In genomic region chr2:167386694-167387093, GRCh38 we compare ENCODE assay signal across 17 cellular contexts.
DNase-seq lines count a peak whose midpoint lies in the region; ATAC-seq, FAIRE-seq and TF ChIP-seq lines count a peak whose summit lies in the region.
"Had no signal": no experiment of that assay in that cellular context is flagged by ENCODE, and none has a peak within 500 bp of the region (broad histone marks: within the 10 kb centered on the region; RNA-seq: fewer than 3 reads in every experiment).

No MANE protein-coding gene starts in this region.

- no peaks in the 10 kb centered on the region for H3K9me3 Mint-ChIP-seq in H9
- H3K9me3 Mint-ChIP-seq in stimulated activated memory B cell treated with anti-CD40 and anti-IgM and Interleukin-4, amounts not matched to agents 10 μg/mL and 1 μg/mL and 100 μg/mL, for 72 hours: no peaks in the 10 kb centered on the region

- no peak for ATAC-seq in stimulated activated memory B cell treated with anti-CD40 and anti-IgM and Interleukin-4, amounts not matched to agents 10 μg/mL and 1 μg/mL and 100 μg/mL, for 72 hours
- ATAC-seq: GM12878 had no signal

- no peak overlapping the region for H2BK15ac ChIP-seq in H9 (ENCODE audit: low read depth, low read length)

- no peaks in the 10 kb centered on the region for H3K27me3 Mint-ChIP-seq in H9 (ENCODE audit: low read depth)
- no peaks in the 10 kb centered on the region for H3K27me3 Mint-ChIP-seq in stimulated activated memory B cell treated with anti-CD40 and anti-IgM and Interleukin-4, amounts not matched to agents 10 μg/mL and 1 μg/mL and 100 μg/mL, for 72 hours
- H3K27me3 Mint-ChIP-seq: B cell; CD4-positive, alpha-beta memory T cell had no signal

- no peak for TF ChIP-seq CTCF in H9 (conservative IDR thresholded peaks at IDR 0.05)
- TF ChIP-seq CTCF in osteoblast (IDR thresholded peaks at IDR 0.05; ENCODE audit: extremely low read depth, low read depth, low read length): no peak

- H3K79me1 ChIP-seq in H9 (ENCODE audit: insufficient read depth, low read depth, low read length, poor library complexity, severe bottlenecking): peaks cover 2% of the 10 kb centered on the region

- H3K27me3 ChIP-seq in H9 (ENCODE audit: insufficient read depth, low read length) (no peaks in the 10 kb centered on the region), osteoblast (ENCODE audit: insufficient read depth, low read length) (no peaks in the 10 kb centered on the region)

- TF ChIP-seq POLR2A in GM12892 (IDR thresholded peaks at IDR 0.05; ENCODE audit: low read depth, low read length): no peak

- no peak overlapping the region for H3K4me3 Mint-ChIP-seq in H9
- H3K4me3 Mint-ChIP-seq in stimulated activated memory B cell treated with anti-CD40 and anti-IgM and Interleukin-4, amounts not matched to agents 10 μg/mL and 1 μg/mL and 100 μg/mL, for 72 hours: no peak overlapping the region
- H3K4me3 Mint-ChIP-seq: B cell; CD4-positive, alpha-beta memory T cell; HFFc6 had no signal

- no peaks in the 10 kb centered on the region for H3K36me3 ChIP-seq in mesodermal cell (ENCODE audit: control insufficient read depth, insufficient read depth, low read length)
- H3K36me3 ChIP-seq in osteoblast (ENCODE audit: insufficient read depth, low read length): no peaks in the 10 kb centered on the region

- H2BK120ac ChIP-seq in H9 (ENCODE audit: low read depth, low read length, poor library complexity, severe bottlenecking): no peak overlapping the region

- DNase-seq in H9 (no peak), NCI-H526 (lab: John Stamatoyannopoulos, UW) (peak; percentile 84 to 90), SK-MEL-5 (ENCODE audit: low read depth, low spot score) (peak; percentile 4), CD1c-positive myeloid dendritic cell (ENCODE audit: extremely low spot score) (no peak), osteoblast (ENCODE audit: insufficient read length, low spot score, missing footprints) (no peak), GM12892 (ENCODE audit: insufficient read length) (no peak)
- DNase-seq: C1 segment of cervical spinal cord; CD4-positive, alpha-beta memory T cell; DMS79; GOT3; HCEC 1CT; HFFc6 had no signal

- no peak overlapping the region for H2BK20ac ChIP-seq in H9 (ENCODE audit: low read depth, low read length, poor library complexity, severe bottlenecking)

- no peaks in the 10 kb centered on the region for H4K20me1 ChIP-seq in H9 (ENCODE audit: control insufficient read depth, insufficient read depth, insufficient read length)
- no peaks in the 10 kb centered on the region for H4K20me1 ChIP-seq in osteoblast (ENCODE audit: insufficient read depth, low read length)

- H2BK12ac ChIP-seq in H9 (ENCODE audit: insufficient read length, low read depth, low read length): no peak overlapping the region

- H3K4ac ChIP-seq in H9 (ENCODE audit: low read depth, low read length): no peak overlapping the region

- peak overlapping the region; percentile 65 to 96 (median 95); a peak in 6 of 7 replicates for H3K27ac Mint-ChIP-seq in H9
- H3K27ac Mint-ChIP-seq in stimulated activated memory B cell treated with anti-CD40 and anti-IgM and Interleukin-4, amounts not matched to agents 10 μg/mL and 1 μg/mL and 100 μg/mL, for 72 hours: no peak overlapping the region
- H3K27ac Mint-ChIP-seq: B cell; CD4-positive, alpha-beta memory T cell; HFFc6 had no signal

- H3K56ac ChIP-seq in H9 (ENCODE audit: insufficient read length, low read depth, low read length): no peak overlapping the region

- H3K4me3 ChIP-seq in mesodermal cell (ENCODE audit: extremely low read depth, insufficient read depth, low read length, poor library complexity, severe bottlenecking): no peak overlapping the region
- H3K4me3 ChIP-seq in osteoblast (ENCODE audit: insufficient read depth, low read length): no peak overlapping the region
- H3K4me3 ChIP-seq: GM12878 had no signal

- H2BK5ac ChIP-seq in H9 (ENCODE audit: insufficient read length, low read length): no peak overlapping the region

- no peak for FAIRE-seq in GM12892 (lab: Jason Lieb, UNC)
- FAIRE-seq: GM12878 had no signal

- H3K9me3 ChIP-seq in H9 (ENCODE audit: control insufficient read depth, low read depth, low read length): no peaks in the 10 kb centered on the region
- no peaks in the 10 kb centered on the region for H3K9me3 ChIP-seq in mesodermal cell (ENCODE audit: control insufficient read depth, low read length)
- no peaks in the 10 kb centered on the region for H3K9me3 ChIP-seq in osteoblast (ENCODE audit: low read depth, low read length)

- H3K4me1 Mint-ChIP-seq in H9: peaks cover 80 to 85% of the 10 kb centered on the region in 2 experiments
- no peaks in the 10 kb centered on the region for H3K4me1 Mint-ChIP-seq in stimulated activated memory B cell treated with anti-CD40 and anti-IgM and Interleukin-4, amounts not matched to agents 10 μg/mL and 1 μg/mL and 100 μg/mL, for 72 hours
- H3K4me1 Mint-ChIP-seq: B cell; CD4-positive, alpha-beta memory T cell had no signal

- in situ Hi-C loops in SK-MEL-5 (cut with HindIII; ENCODE audit: low pct_unique_long_range_greater_than_20kb, low sequenced_read_pairs): no loop called here

- H3K9ac ChIP-seq in H9 (ENCODE audit: extremely low read depth, insufficient read length, low read length): no peak overlapping the region

- H3K23me2 ChIP-seq in H9 (ENCODE audit: insufficient read length, low read depth, low read length, poor library complexity, severe bottlenecking): no peaks in the 10 kb centered on the region

- no peak overlapping the region for H3K14ac ChIP-seq in H9 (ENCODE audit: insufficient read depth, low read length)

- H3K79me2 ChIP-seq in H9 (ENCODE audit: insufficient read depth, low read length): 0 out of 2 replicates have a peak, but pooled peaks cover 2% of the 10 kb centered on the region
- no peaks in the 10 kb centered on the region for H3K79me2 ChIP-seq in osteoblast (ENCODE audit: insufficient read depth, low read length)

- no peak overlapping the region for H3K18ac ChIP-seq in H9 (ENCODE audit: insufficient read length, low read depth, low read length)

- H3K4me1 ChIP-seq in H9 (ENCODE audit: insufficient read depth, low read length) (peaks cover 8% of the 10 kb centered on the region; the same call in 1 of the 2 replicates), mesodermal cell (ENCODE audit: control insufficient read depth, insufficient read depth, low read length, poor library complexity, severe bottlenecking) (peaks cover 2% of the 10 kb centered on the region), osteoblast (ENCODE audit: insufficient read depth, low read length) (no peaks in the 10 kb centered on the region)

- no peak overlapping the region for H4K5ac ChIP-seq in H9 (ENCODE audit: insufficient read length, low read depth, low read length)

- H3K27ac ChIP-seq in H9 (ENCODE audit: insufficient read length, low read depth, low read length) (no peak overlapping the region), mesodermal cell (ENCODE audit: low read depth, low read length, severe bottlenecking) (peak overlapping the region; percentile 17), osteoblast (ENCODE audit: low read depth, low read length) (no peak overlapping the region)
- H3K27ac ChIP-seq: HL-60 had no signal

- WGBS in H9 (ENCODE audit: extremely low coverage, insufficient read length, low lambda C conversion rate): no CpG with 5 or more reads among the region's 4 CpGs
- 90 to 100% methylated on average over 1 to 2 of the region's 4 CpGs for WGBS in mesodermal cell (ENCODE audit: insufficient coverage in 2 of 2), 2 experiments

- peaks cover 0 to 3% (median 0%) of the 10 kb centered on the region in 3 experiments; a peak in 1 of 7 replicates for H3K36me3 Mint-ChIP-seq in H9 (ENCODE audit: insufficient read depth in 1 of 3, low read depth in 3 of 3)
- H3K36me3 Mint-ChIP-seq in stimulated activated memory B cell treated with anti-CD40 and anti-IgM and Interleukin-4, amounts not matched to agents 10 μg/mL and 1 μg/mL and 100 μg/mL, for 72 hours: no peaks in the 10 kb centered on the region
- H3K36me3 Mint-ChIP-seq: CD4-positive, alpha-beta memory T cell had no signal

- H2AFZ ChIP-seq in H9 (ENCODE audit: low read length) (no peak overlapping the region), osteoblast (ENCODE audit: low read length) (no peak overlapping the region)

- H4K8ac ChIP-seq in H9 (replicated peaks; ENCODE audit: insufficient read length, low read depth, low read length): no peak overlapping the region

- no peak overlapping the region for H3T11ph ChIP-seq in H9 (ENCODE audit: low read length)

- no peak overlapping the region for H3K4me2 ChIP-seq in H9 (ENCODE audit: insufficient read depth, insufficient read length, low read length)
- H3K4me2 ChIP-seq in osteoblast (ENCODE audit: insufficient read depth, low read length): no peak overlapping the region

- H4K91ac ChIP-seq in H9 (ENCODE audit: insufficient read length, low read depth, low read length): no peak overlapping the region

- H3K23ac ChIP-seq in H9 (ENCODE audit: insufficient read length, low read depth, low read length): no peak overlapping the region

- no peak overlapping the region for H2AK5ac ChIP-seq in H9 (ENCODE audit: insufficient read length, low read length)

Comparison
In these comparisons a context has a peak if more than half of its experiments do, and no peak if none do; other contexts are left out.
1. DNase-seq: peak in NCI-H526 (2 of 2) and SK-MEL-5 (single experiment); none in H9 (single experiment), CD1c-positive myeloid dendritic cell (single experiment), osteoblast (single experiment) and GM12892 (single experiment).